ENCODE assay signal across 18 cellular contexts in genomic region chr3:82208002-82208710, GRCh38.
DNase-seq lines count a peak whose midpoint lies in the region; ATAC-seq and TF ChIP-seq lines count a peak whose summit lies in the region.
"Had no signal": no experiment of that assay in that cellular context is flagged by ENCODE, and none has a peak within 500 bp of the region (broad histone marks: within the 10 kb centered on the region; RNA-seq: fewer than 3 reads in every experiment).

No MANE protein-coding gene starts in this region.

- H3K9me3 ChIP-seq in tibial artery = peaks cover 0 to 4% (median 0%) of the 10 kb centered on the region in 3 donors
- H3K9me3 ChIP-seq: Caco-2, SJSA1 had no signal

- in situ Hi-C loops in KBM-7 (cut with MboI; ENCODE audit: low pct_unique_long_range_greater_than_20kb, low sequenced_read_pairs) = no loop called here

- H3K36me3 ChIP-seq in tibial artery = no peaks in the 10 kb centered on the region
- H3K36me3 ChIP-seq: SJSA1 had no signal

- no peaks in the 10 kb centered on the region for H3K4me1 ChIP-seq in tibial artery
- H3K4me1 ChIP-seq: Caco-2, SJSA1 had no signal

- H3K27me3 Mint-ChIP-seq in naive B cell = no peaks in the 10 kb centered on the region
- H3K27me3 Mint-ChIP-seq in activated T-cell treated with anti-CD3 and anti-CD28 coated beads, Interleukin-2, amount 50 U/mL, for 72 hours (ENCODE audit: low read depth) = no peaks in the 10 kb centered on the region

- H3K27ac ChIP-seq in tibial artery = no peak overlapping the region
- H3K27ac ChIP-seq: SJSA1 had no signal

- peak overlapping the region in 2 of 8 donors; percentile 3 to 33 for H3K4me3 Mint-ChIP-seq in naive B cell
- H3K4me3 Mint-ChIP-seq in activated T-cell treated with anti-CD3 and anti-CD28 coated beads, Interleukin-2, amount 50 U/mL, for 72 hours = no peak overlapping the region
- H3K4me3 Mint-ChIP-seq: CD8-positive, alpha-beta T cell; GM23338; H9 had no signal

- H3K27me3 ChIP-seq in tibial artery = no peaks in the 10 kb centered on the region
- H3K27me3 ChIP-seq: SJSA1 had no signal

- H3K4me1 Mint-ChIP-seq in naive B cell = peaks cover 27 to 38% (median 37%) of the 10 kb centered on the region in 3 donors
- no peaks in the 10 kb centered on the region for H3K4me1 Mint-ChIP-seq in activated T-cell treated with anti-CD3 and anti-CD28 coated beads, Interleukin-2, amount 50 U/mL, for 72 hours (ENCODE audit: low read depth)
- H3K4me1 Mint-ChIP-seq: GM23338, H9 had no signal

- intact Hi-C loops in tibial artery (cut with DNase I; ENCODE audit: low total_unique reads) = no loop called here

- TF ChIP-seq CTCF in foreskin fibroblast (IDR thresholded peaks at IDR 0.05; ENCODE audit: low read depth, low read length) = no peak
- TF ChIP-seq CTCF in tibial artery (IDR thresholded peaks at IDR 0.05) = no peak

- peak; percentile 75 to 84 for ATAC-seq in naive B cell (ENCODE audit: low read depth in 2 of 2)
- ATAC-seq in activated T-cell treated with anti-CD3 and anti-CD28 coated beads, Interleukin-2, amount 50 U/mL, for 72 hours (replicated peaks in 1 of 2) = no peak
- ATAC-seq: CD8-positive, alpha-beta T cell; GM23338; HepG2; PC-3 had no signal

- no peaks in the 10 kb centered on the region for H3K36me3 Mint-ChIP-seq in naive B cell
- H3K36me3 Mint-ChIP-seq in activated T-cell treated with anti-CD3 and anti-CD28 coated beads, Interleukin-2, amount 50 U/mL, for 72 hours (ENCODE audit: insufficient read depth in 2 of 2) = no peaks in the 10 kb centered on the region
- H3K36me3 Mint-ChIP-seq: CD8-positive, alpha-beta T cell had no signal

- H3K4me3 ChIP-seq in foreskin fibroblast (ENCODE audit: low read depth in 1 of 2, low read length in 2 of 2) = no peak overlapping the region
- H3K4me3 ChIP-seq in tibial artery = no peak overlapping the region
- H3K4me3 ChIP-seq: GM23338, SJSA1 had no signal

- no peak overlapping the region for H3K27ac Mint-ChIP-seq in naive B cell
- H3K27ac Mint-ChIP-seq in activated T-cell treated with anti-CD3 and anti-CD28 coated beads, Interleukin-2, amount 50 U/mL, for 72 hours = no peak overlapping the region
- H3K27ac Mint-ChIP-seq: CD8-positive, alpha-beta T cell; GM23338; H9 had no signal

- DNase-seq in CD1c-positive myeloid dendritic cell (ENCODE audit: extremely low spot score) (peak; percentile 1), KBM-7 (peak; percentile 44), SKM-1 treated with dmso at 0.1 percent for 144 hours (lab: John Stamatoyannopoulos, UW; ENCODE audit: unreplicated experiment) (peak; percentile 25), naive B cell (no peak), foreskin fibroblast (no peak), tibial artery (no peak)
- DNase-seq in activated T-cell treated with anti-CD3 and anti-CD28 coated beads, Interleukin-2, amount 50 U/mL, for 72 hours = no peak
- DNase-seq: C1 segment of cervical spinal cord; Caco-2; CD8-positive, alpha-beta T cell; H9; NCI-H1694; NCI-H2029 treated with DMSO at 0.1 percent for 48 hours; NCI-H526 treated with DMSO at 0.1 percent for 48 hours; PC-3 had no signal

- peaks cover 0 to 8% (median 0%) of the 10 kb centered on the region in 7 donors for H3K9me3 Mint-ChIP-seq in naive B cell
- H3K9me3 Mint-ChIP-seq in activated T-cell treated with anti-CD3 and anti-CD28 coated beads, Interleukin-2, amount 50 U/mL, for 72 hours = peaks cover 4 to 5% of the 10 kb centered on the region in 2 donors
- H3K9me3 Mint-ChIP-seq: GM23338 had no signal

Comparison
In these comparisons a context has a peak if more than half of its experiments do, and no peak if none do; other contexts are left out.
1. DNase-seq: peak in CD1c-positive myeloid dendritic cell (single experiment), KBM-7 (single experiment) and SKM-1 treated with dmso at 0.1 percent for 144 hours (single experiment); none in naive B cell (single experiment), foreskin fibroblast (0 of 2), tibial artery (0 of 2) and activated T-cell treated with anti-CD3 and anti-CD28 coated beads, Interleukin-2, amount 50 U/mL, for 72 hours (0 of 2).
2. ATAC-seq: peak in naive B cell (2 of 2); none in activated T-cell treated with anti-CD3 and anti-CD28 coated beads, Interleukin-2, amount 50 U/mL, for 72 hours (0 of 2).